Comparison of ENCODE assay signal across 18 cellular contexts in genomic region chr12:120797677-120798642, GRCh38.
DNase-seq lines count a peak whose midpoint lies in the region; ATAC-seq, FAIRE-seq and TF ChIP-seq lines count a peak whose summit lies in the region.
"Had no signal": no experiment of that assay in that cellular context is flagged by ENCODE, and none has a peak within 500 bp of the region (broad histone marks: within the 10 kb centered on the region; RNA-seq: fewer than 3 reads in every experiment).

No MANE protein-coding gene starts in this region.

- CTCF ChIA-PET in PC-3 (lab: Charles Lee), result interaction anchor here (0.6 kb wide), 1 partner anchor 10 kb away, joined by 3 read pairs; no protein-coding TSS in a partner anchor

- peak; percentile 79 to 83 for ATAC-seq in activated T-cell treated with anti-CD3 and anti-CD28 coated beads, Interleukin-2, amount 50 U/mL, for 72 hours (replicated peaks in 1 of 2)
- ATAC-seq in PC-3, result no peak
- peak; percentile 85 for ATAC-seq in stimulated activated effector memory CD8-positive, alpha-beta T cell treated with anti-CD3 and anti-CD28 coated beads, Interleukin-12 subunit alpha, Interleukin-12 subunit beta, amount 100 ng/mL, for 72 hours
- no peak for ATAC-seq in HG03439 (IDR thresholded peaks at IDR 0.05; ENCODE audit: unreplicated experiment)
- ATAC-seq: gastrocnemius medialis, HCT116 had no signal

- no peaks in the 10 kb centered on the region for H4K20me1 ChIP-seq in PC-3 (ENCODE audit: low read length)

- H3K4me3 Mint-ChIP-seq in activated T-cell treated with anti-CD3 and anti-CD28 coated beads, Interleukin-2, amount 50 U/mL, for 72 hours, result peak overlapping the region; percentile 61 to 83
- peak overlapping the region; percentile 19 for H3K4me3 Mint-ChIP-seq in stimulated activated effector memory CD8-positive, alpha-beta T cell treated with anti-CD3 and anti-CD28 coated beads, Interleukin-12 subunit alpha, Interleukin-12 subunit beta, amount 100 ng/mL, for 72 hours
- H3K4me3 Mint-ChIP-seq: nephron had no signal

- H3K27ac ChIP-seq in PC-3 (ENCODE audit: low read length), result no peak overlapping the region
- H3K27ac ChIP-seq: gastrocnemius medialis, KMS-11, PC-9, tibial artery had no signal

- peak overlapping the region; percentile 97 for H3K27ac Mint-ChIP-seq in activated T-cell treated with anti-CD3 and anti-CD28 coated beads, Interleukin-2, amount 50 U/mL, for 72 hours
- peak overlapping the region; percentile 81 for H3K27ac Mint-ChIP-seq in stimulated activated effector memory CD8-positive, alpha-beta T cell treated with anti-CD3 and anti-CD28 coated beads, Interleukin-12 subunit alpha, Interleukin-12 subunit beta, amount 100 ng/mL, for 72 hours

- 0 out of 2 replicates have a peak, but pooled peaks cover 3% of the 10 kb centered on the region for H3K4me1 ChIP-seq in PC-3 (ENCODE audit: insufficient read depth, low read length)

- H3K36me3 ChIP-seq in PC-3 (ENCODE audit: low read depth, low read length), result peaks cover 3% of the 10 kb centered on the region; the same call in 1 of the 2 replicates
- H3K36me3 ChIP-seq: gastrocnemius medialis had no signal

- TF ChIP-seq CTCF in PC-3 (conservative IDR thresholded peaks at IDR 0.05; ENCODE audit: low read depth, low read length), result no peak

- no peak overlapping the region for H3K4me3 ChIP-seq in PC-3 (ENCODE audit: low read length)
- H3K4me3 ChIP-seq: gastrocnemius medialis, PC-9, tibial artery had no signal

- no peak overlapping the region for H2AFZ ChIP-seq in PC-3 (ENCODE audit: low read length)
- H2AFZ ChIP-seq: PC-9 had no signal

- H3F3A ChIP-seq in PC-3 (ENCODE audit: low read length, unreplicated experiment), result no peaks in the 10 kb centered on the region

- intact Hi-C loops in PC-3 (cut with micrococcal nuclease), result no loop called here

- peaks cover 12 to 15% of the 10 kb centered on the region in 2 donors for H3K9me3 Mint-ChIP-seq in activated T-cell treated with anti-CD3 and anti-CD28 coated beads, Interleukin-2, amount 50 U/mL, for 72 hours
- peaks cover 15% of the 10 kb centered on the region for H3K9me3 Mint-ChIP-seq in stimulated activated effector memory CD8-positive, alpha-beta T cell treated with anti-CD3 and anti-CD28 coated beads, Interleukin-12 subunit alpha, Interleukin-12 subunit beta, amount 100 ng/mL, for 72 hours

- H3K4me1 Mint-ChIP-seq in activated T-cell treated with anti-CD3 and anti-CD28 coated beads, Interleukin-2, amount 50 U/mL, for 72 hours (ENCODE audit: low read depth), result peaks cover 82% of the 10 kb centered on the region
- H3K4me1 Mint-ChIP-seq in stimulated activated effector memory CD8-positive, alpha-beta T cell treated with anti-CD3 and anti-CD28 coated beads, Interleukin-12 subunit alpha, Interleukin-12 subunit beta, amount 100 ng/mL, for 72 hours, result peaks cover 42% of the 10 kb centered on the region

- no peak overlapping the region for H3K4me2 ChIP-seq in PC-3 (ENCODE audit: low read length)
- H3K4me2 ChIP-seq: KMS-11, PC-9 had no signal

- H3K27me3 Mint-ChIP-seq in activated T-cell treated with anti-CD3 and anti-CD28 coated beads, Interleukin-2, amount 50 U/mL, for 72 hours (ENCODE audit: low read depth), result no peaks in the 10 kb centered on the region

- FAIRE-seq in GM19239 (lab: Jason Lieb, UNC) (peak; percentile 89), HTR-8/SVneo (lab: Jason Lieb, UNC) (no peak)
- FAIRE-seq: endothelial cell of umbilical vein had no signal

- H3K27me3 ChIP-seq in PC-3 (ENCODE audit: low read length), result no peaks in the 10 kb centered on the region
- H3K27me3 ChIP-seq: gastrocnemius medialis, tibial artery had no signal

- H3K79me2 ChIP-seq in PC-3 (ENCODE audit: low read length), result peaks cover 3% of the 10 kb centered on the region; the same call in 1 of the 2 replicates

- no peak overlapping the region for H3K9ac ChIP-seq in PC-3 (ENCODE audit: low read length)
- H3K9ac ChIP-seq: KMS-11 had no signal

- H3K36me3 Mint-ChIP-seq in activated T-cell treated with anti-CD3 and anti-CD28 coated beads, Interleukin-2, amount 50 U/mL, for 72 hours (ENCODE audit: insufficient read depth in 2 of 2), result peaks cover 26 to 35% of the 10 kb centered on the region in 2 donors
- H3K36me3 Mint-ChIP-seq in stimulated activated effector memory CD8-positive, alpha-beta T cell treated with anti-CD3 and anti-CD28 coated beads, Interleukin-12 subunit alpha, Interleukin-12 subunit beta, amount 100 ng/mL, for 72 hours, result peaks cover 20% of the 10 kb centered on the region

- POLR2A ChIA-PET in PC-3 (lab: Charles Lee; ENCODE audit: unreplicated experiment), result no interaction called here

- no peaks in the 10 kb centered on the region for H3K9me3 ChIP-seq in PC-3 (ENCODE audit: low read length)
- H3K9me3 ChIP-seq: gastrocnemius medialis had no signal

- no TSS peak for BruUV-seq in PC-3 (replicated peaks; lab: Mats Ljungman, UMichigan)

- peak; percentile 13 to 38 for DNase-seq in activated T-cell treated with anti-CD3 and anti-CD28 coated beads, Interleukin-2, amount 50 U/mL, for 72 hours
- no peak for DNase-seq in activated T-cell treated with anti-CD3 and anti-CD28 coated beads, Interleukin-2, amount 50 U/mL, for 1 hour
- DNase-seq in GM19239 (ENCODE audit: insufficient read length, low spot score) (no peak), PC-3 (peak; percentile 20), HTR-8/SVneo (ENCODE audit: insufficient read length, low spot score) (no peak), NCI-H1105 (lab: John Stamatoyannopoulos, UW) (no peak)
- DNase-seq in stimulated activated effector memory CD8-positive, alpha-beta T cell treated with anti-CD3 and anti-CD28 coated beads, Interleukin-12 subunit alpha, Interleukin-12 subunit beta, amount 100 ng/mL, for 72 hours (ENCODE audit: low spot score in 2 of 2), result no peak
- DNase-seq: amygdala, Calu3, gastrocnemius medialis, NCI-H446, PC-9, tibial artery had no signal

- H3K9me2 ChIP-seq in PC-3 (replicated peaks; ENCODE audit: low read length), result no peaks in the 10 kb centered on the region

Comparison
In these comparisons a context has a peak if more than half of its experiments do, and no peak if none do; other contexts are left out.
1. DNase-seq: peak in activated T-cell treated with anti-CD3 and anti-CD28 coated beads, Interleukin-2, amount 50 U/mL, for 72 hours (2 of 2) and PC-3 (single experiment); none in activated T-cell treated with anti-CD3 and anti-CD28 coated beads, Interleukin-2, amount 50 U/mL, for 1 hour (single experiment), GM19239 (single experiment), stimulated activated effector memory CD8-positive, alpha-beta T cell treated with anti-CD3 and anti-CD28 coated beads, Interleukin-12 subunit alpha, Interleukin-12 subunit beta, amount 100 ng/mL, for 72 hours (0 of 2), HTR-8/SVneo (single experiment) and NCI-H1105 (single experiment).
2. ATAC-seq: peak in activated T-cell treated with anti-CD3 and anti-CD28 coated beads, Interleukin-2, amount 50 U/mL, for 72 hours (2 of 2) and stimulated activated effector memory CD8-positive, alpha-beta T cell treated with anti-CD3 and anti-CD28 coated beads, Interleukin-12 subunit alpha, Interleukin-12 subunit beta, amount 100 ng/mL, for 72 hours (single experiment); none in PC-3 (single experiment) and HG03439 (single experiment).